Comparison of ENCODE assay signal across 8 cellular contexts in the genomic region with DNA sequence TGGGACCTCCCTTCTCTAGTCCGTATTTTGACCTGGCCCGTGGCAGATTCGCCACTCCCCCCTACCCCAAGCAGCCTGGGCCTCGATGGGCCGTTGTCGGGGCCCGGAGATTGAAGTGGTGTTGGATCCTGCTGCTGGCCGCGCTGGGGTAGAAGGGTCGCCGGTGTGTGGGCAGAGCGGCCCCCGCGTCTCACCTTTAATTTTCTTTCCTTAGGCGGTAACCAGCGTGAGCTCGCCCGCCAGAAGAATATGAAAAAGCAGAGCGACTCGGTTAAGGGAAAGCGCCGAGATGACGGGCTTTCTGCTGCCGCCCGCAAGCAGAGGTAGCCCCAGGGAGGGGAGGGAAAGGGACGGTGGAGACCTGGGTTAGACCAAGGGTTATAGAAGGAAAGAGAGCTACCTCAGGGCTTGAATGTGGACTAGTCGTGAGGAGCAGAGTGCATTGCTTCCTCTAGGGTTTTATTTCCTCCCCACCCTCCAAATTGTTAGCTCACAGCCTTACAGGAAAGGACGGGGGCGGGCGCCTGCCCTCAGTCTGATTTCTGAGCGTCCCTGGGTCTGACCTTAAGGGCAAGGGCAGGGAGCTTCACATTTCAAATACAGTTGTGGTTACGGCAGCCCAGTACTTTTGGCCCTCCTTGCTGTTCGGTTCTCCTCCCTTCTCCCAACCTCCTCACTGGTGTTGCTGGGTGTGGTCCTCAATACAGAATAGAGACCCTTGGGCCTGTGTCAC. TPM values are rescaled to one million over a fixed set of nuclear protein-coding genes. Genes with fewer than 3 reads are reported as not detected.
DNase-seq lines count a peak whose midpoint lies in the region; ATAC-seq and TF ChIP-seq lines count a peak whose summit lies in the region.

No MANE protein-coding gene starts in this region.

- H3K9me3 ChIP-seq in MM.1S (replicated peaks; ENCODE audit: insufficient read depth, low read length) (no peaks in the 10 kb centered on the region), right cardiac atrium (ENCODE audit: control insufficient read depth, low read length) (no peaks in the 10 kb centered on the region)

- H3K27me3 ChIP-seq in MM.1S (replicated peaks; ENCODE audit: insufficient read depth, low read length), result no peaks in the 10 kb centered on the region
- no peaks in the 10 kb centered on the region for H3K27me3 ChIP-seq in right cardiac atrium (ENCODE audit: control insufficient read depth, insufficient read depth)

- H3K4me1 ChIP-seq in MM.1S (ENCODE audit: low read length), result peaks cover 13% of the 10 kb centered on the region
- H3K4me1 ChIP-seq in right cardiac atrium (ENCODE audit: control insufficient read depth, insufficient read depth, low read length), result peaks cover 27% of the 10 kb centered on the region

- peak; percentile 5 for ATAC-seq in activated naive CD8-positive, alpha-beta T cell treated with anti-CD3 and anti-CD28 coated beads, Interleukin-2, amount 10 ng/mL, durations not matched to agents 7 days and 5 days (ENCODE audit: low read depth)
- peak in 1 of 2 donors; percentile 48 for ATAC-seq in right cardiac atrium

- H3K27ac ChIP-seq in MM.1S (ENCODE audit: low read length), result peak overlapping the region; percentile 71; the same call in 1 of the 2 replicates
- H3K27ac ChIP-seq in right cardiac atrium (ENCODE audit: low read length), result peak overlapping the region; percentile 97

- H3K4me3 ChIP-seq in MM.1S (ENCODE audit: low read length), result peak overlapping the region; percentile 100
- peak overlapping the region; percentile 74 for H3K4me3 ChIP-seq in right cardiac atrium (ENCODE audit: low read length)
- H3K4me3 ChIP-seq in skeletal muscle cell (ENCODE audit: low read depth, low read length), result peak overlapping the region; percentile 99

- peak overlapping the region; percentile 59 for H2AFZ ChIP-seq in MM.1S (ENCODE audit: low read length)

- H3F3A ChIP-seq in MM.1S (ENCODE audit: insufficient read depth, low read length), result peaks cover 17% of the 10 kb centered on the region

- no peaks in the 10 kb centered on the region for H3K36me3 ChIP-seq in MM.1S (replicated peaks; ENCODE audit: insufficient read depth, low read length)

- peak overlapping the region; percentile 91 for H3K4me2 ChIP-seq in MM.1S (ENCODE audit: low read depth, low read length)

- peaks cover 31% of the 10 kb centered on the region for H3K79me2 ChIP-seq in MM.1S (ENCODE audit: low read length)

- H3K9me3 Mint-ChIP-seq in activated naive CD8-positive, alpha-beta T cell treated with anti-CD3 and anti-CD28 coated beads, Interleukin-2, amount 10 ng/mL, durations not matched to agents 7 days and 5 days, result no peaks in the 10 kb centered on the region

- peak overlapping the region; percentile 94 for H3K27ac Mint-ChIP-seq in activated naive CD8-positive, alpha-beta T cell treated with anti-CD3 and anti-CD28 coated beads, Interleukin-2, amount 10 ng/mL, durations not matched to agents 7 days and 5 days

- intact Hi-C loops in right cardiac atrium (cut with DNase I), result no loop called here

- H3K36me3 Mint-ChIP-seq in activated naive CD8-positive, alpha-beta T cell treated with anti-CD3 and anti-CD28 coated beads, Interleukin-2, amount 10 ng/mL, durations not matched to agents 7 days and 5 days, result peaks cover 23% of the 10 kb centered on the region

- DNase-seq in Daoy (ENCODE audit: low read depth) (peak; percentile 21), MM.1S (no peak), right cardiac atrium (peak; percentile 62 to 80 (median 67)), skeletal muscle cell (ENCODE audit: low read depth) (no peak), SK-N-DZ (ENCODE audit: low spot score) (no peak), NCI-H748 treated with DMSO at 0.1 percent for 48 hours (lab: John Stamatoyannopoulos, UW) (no peak), NCI-H524 treated with DMSO at 0.1 percent for 48 hours (lab: John Stamatoyannopoulos, UW) (no peak)
- peak; percentile 45 for DNase-seq in activated naive CD8-positive, alpha-beta T cell treated with anti-CD3 and anti-CD28 coated beads, Interleukin-2, amount 10 ng/mL, durations not matched to agents 7 days and 5 days

- H3K9me2 ChIP-seq in MM.1S (replicated peaks; ENCODE audit: insufficient read depth, low read length), result no peaks in the 10 kb centered on the region

- TF ChIP-seq CTCF in MM.1S (IDR thresholded peaks at IDR 0.05; ENCODE audit: low read length), result no peak

- POLR2A ChIA-PET in activated naive CD8-positive, alpha-beta T cell treated with anti-CD3 and anti-CD28 coated beads, Interleukin-2, amount 10 ng/mL, durations not matched to agents 7 days and 5 days (lab: Charles Lee), result interaction anchor here (0.7 to 6.9 kb wide), 10 partner anchors 8 to 282 kb away, joined by 3 to 80 read pairs (median 4); a partner anchor contains a TSS

- peak overlapping the region; percentile 90 for H3K4me3 Mint-ChIP-seq in activated naive CD8-positive, alpha-beta T cell treated with anti-CD3 and anti-CD28 coated beads, Interleukin-2, amount 10 ng/mL, durations not matched to agents 7 days and 5 days

- no peaks in the 10 kb centered on the region for H3K27me3 Mint-ChIP-seq in activated naive CD8-positive, alpha-beta T cell treated with anti-CD3 and anti-CD28 coated beads, Interleukin-2, amount 10 ng/mL, durations not matched to agents 7 days and 5 days

- 1% methylated on average over 33 of the region's 33 CpGs for WGBS in right cardiac atrium

- H3K4me1 Mint-ChIP-seq in activated naive CD8-positive, alpha-beta T cell treated with anti-CD3 and anti-CD28 coated beads, Interleukin-2, amount 10 ng/mL, durations not matched to agents 7 days and 5 days, result peaks cover 37% of the 10 kb centered on the region

- peak overlapping the region; percentile 99 for H3K9ac ChIP-seq in MM.1S (ENCODE audit: low read length)

- no peaks in the 10 kb centered on the region for H4K20me1 ChIP-seq in MM.1S (ENCODE audit: insufficient read depth, low read length)

RNA-seq across cellular contexts. Expression of a gene that starts 0.8 kb away (rescaled TPM):
- 644 and 700 TPM in 2 replicates for total RNA-seq in Daoy (2014; rRNA removed; shearing (Covaris generic))
- 100 to 1,000 TPM; 926 to 987 TPM for total RNA-seq in activated naive CD8-positive, alpha-beta T cell treated with anti-CD3 and anti-CD28 coated beads, Interleukin-2, amount 10 ng/mL, durations not matched to agents 7 days and 5 days
- total RNA-seq in right cardiac atrium, result 1,000 to 10,000 TPM in 1 of 4 donors, 100 to 1,000 TPM in 3; 889 to 1,080 (median 940) TPM
- polyA plus RNA-seq in right cardiac atrium, result 2,656 TPM
- 966 and 1,135 TPM in 2 replicates for polyA plus RNA-seq in SK-N-DZ (2014; cell fraction: cytosol; rRNA removed)
- polyA plus RNA-seq in SK-N-DZ (2014; cell fraction: nucleus; rRNA removed), result 841 and 1,066 TPM in 2 replicates

RNA-seq across cellular contexts. Expression of a gene that starts 7.1 kb away (rescaled TPM):
- 0.11 TPM in 1 of 2 replicates, not detected in the other for total RNA-seq in Daoy (2014; rRNA removed; shearing (Covaris generic))
- under 1 TPM; 0.14 to 0.17 TPM for total RNA-seq in activated naive CD8-positive, alpha-beta T cell treated with anti-CD3 and anti-CD28 coated beads, Interleukin-2, amount 10 ng/mL, durations not matched to agents 7 days and 5 days
- total RNA-seq in right cardiac atrium, result under 1 TPM in 3 of 4 donors, not detected in 1; 0.12 to 0.29 (median 0.25) TPM
- 0.41 TPM for polyA plus RNA-seq in right cardiac atrium
- 0.06 and 0.33 TPM in 2 replicates for polyA plus RNA-seq in SK-N-DZ (2014; cell fraction: cytosol; rRNA removed)
- 0.07 and 1.1 TPM in 2 replicates for polyA plus RNA-seq in SK-N-DZ (2014; cell fraction: nucleus; rRNA removed)

RNA-seq across cellular contexts. Expression of a gene that starts 7.5 kb away (rescaled TPM):
- total RNA-seq in Daoy (2014; rRNA removed; shearing (Covaris generic)), result 14.5 and 26.3 TPM in 2 replicates
- 10 to 100 TPM; 17.2 to 18.3 TPM for total RNA-seq in activated naive CD8-positive, alpha-beta T cell treated with anti-CD3 and anti-CD28 coated beads, Interleukin-2, amount 10 ng/mL, durations not matched to agents 7 days and 5 days
- total RNA-seq in right cardiac atrium, result 10 to 100 TPM in 3 of 4 donors, 1 to 10 TPM in 1; 9.6 to 16.0 (median 14.5) TPM
- 37.9 TPM for polyA plus RNA-seq in right cardiac atrium
- polyA plus RNA-seq in SK-N-DZ (2014; cell fraction: cytosol; rRNA removed), result 4.3 TPM in 2 replicates
- 8.5 and 10.7 TPM in 2 replicates for polyA plus RNA-seq in SK-N-DZ (2014; cell fraction: nucleus; rRNA removed)

RNA-seq across cellular contexts. Expression of a gene that starts 16.2 kb away (rescaled TPM):
- 1.2 TPM in 1 of 2 replicates, not detected in the other for total RNA-seq in Daoy (2014; rRNA removed; shearing (Covaris generic))
- 1 to 10 TPM; 4.6 to 4.9 TPM for total RNA-seq in activated naive CD8-positive, alpha-beta T cell treated with anti-CD3 and anti-CD28 coated beads, Interleukin-2, amount 10 ng/mL, durations not matched to agents 7 days and 5 days
- 1 to 10 TPM; 1.6 to 2.8 (median 1.9) TPM for total RNA-seq in right cardiac atrium
- 1.1 TPM for polyA plus RNA-seq in right cardiac atrium
- not detected in 2 replicates for polyA plus RNA-seq in SK-N-DZ (2014; cell fraction: cytosol; rRNA removed)
- not detected in 2 replicates for polyA plus RNA-seq in SK-N-DZ (2014; cell fraction: nucleus; rRNA removed)

RNA-seq across cellular contexts. Expression of a gene that starts 31.6 kb away (rescaled TPM):
- total RNA-seq in Daoy (2014; rRNA removed; shearing (Covaris generic)), result 37.6 and 43.4 TPM in 2 replicates
- 10 to 100 TPM; 33.6 to 35.3 TPM for total RNA-seq in activated naive CD8-positive, alpha-beta T cell treated with anti-CD3 and anti-CD28 coated beads, Interleukin-2, amount 10 ng/mL, durations not matched to agents 7 days and 5 days
- total RNA-seq in right cardiac atrium, result 10 to 100 TPM; 17.4 to 21.2 (median 19.3) TPM
- polyA plus RNA-seq in right cardiac atrium, result 19.7 TPM
- 35.0 and 40.1 TPM in 2 replicates for polyA plus RNA-seq in SK-N-DZ (2014; cell fraction: cytosol; rRNA removed)
- 17.4 and 20.0 TPM in 2 replicates for polyA plus RNA-seq in SK-N-DZ (2014; cell fraction: nucleus; rRNA removed)

Comparison
In these comparisons a context has a peak if more than half of its experiments do, and no peak if none do; other contexts are left out.
1. DNase-seq: peak in Daoy (single experiment), activated naive CD8-positive, alpha-beta T cell treated with anti-CD3 and anti-CD28 coated beads, Interleukin-2, amount 10 ng/mL, durations not matched to agents 7 days and 5 days (single experiment) and right cardiac atrium (3 of 3); none in MM.1S (single experiment), skeletal muscle cell (single experiment), SK-N-DZ (single experiment), NCI-H748 treated with DMSO at 0.1 percent for 48 hours (single experiment) and NCI-H524 treated with DMSO at 0.1 percent for 48 hours (single experiment).
2. Peak in every context shown above with its lines, with median percentiles within 50 percentile points of each other: H3K4me3 ChIP-seq.